Comparison of ENCODE assay signal across 11 cellular contexts in genomic region chr14:36773136-36773540, GRCh38.
DNase-seq lines count a peak whose midpoint lies in the region; ATAC-seq, FAIRE-seq and TF ChIP-seq lines count a peak whose summit lies in the region.
"Had no signal": no experiment of that assay in that cellular context is flagged by ENCODE, and none has a peak within 500 bp of the region (broad histone marks: within the 10 kb centered on the region; RNA-seq: fewer than 3 reads in every experiment).

No MANE protein-coding gene starts in this region.

- H3K4me2 ChIP-seq in osteoblast (ENCODE audit: insufficient read depth, low read length) = no peak overlapping the region

- 54 to 57% (median 55%) methylated on average over 3 of the region's 3 CpGs for WGBS in small intestine, 3 donors

- H3K4me1 ChIP-seq in SJCRH30 = peaks cover 12% of the 10 kb centered on the region
- H3K4me1 ChIP-seq in osteoblast (ENCODE audit: insufficient read depth, low read length) = no peaks in the 10 kb centered on the region
- no peaks in the 10 kb centered on the region for H3K4me1 ChIP-seq in small intestine (ENCODE audit: control insufficient read depth in 2 of 2, insufficient read depth in 1 of 2, low read depth in 1 of 2, low read length in 1 of 2)

- H3K27me3 ChIP-seq in SJCRH30 (no peaks in the 10 kb centered on the region), osteoblast (ENCODE audit: insufficient read depth, low read length) (no peaks in the 10 kb centered on the region), small intestine (ENCODE audit: control insufficient read depth in 2 of 2, insufficient read depth in 2 of 2, low read length in 2 of 2) (no peaks in the 10 kb centered on the region)
- no peaks in the 10 kb centered on the region for H3K27me3 ChIP-seq in CD4-positive, alpha-beta T cell (ENCODE audit: control insufficient read depth, insufficient read depth, low read length)

- H4K20me1 ChIP-seq in osteoblast (ENCODE audit: insufficient read depth, low read length) = no peaks in the 10 kb centered on the region

- no peak overlapping the region for H3K27ac Mint-ChIP-seq in Calu3 (ENCODE audit: unreplicated experiment)
- H3K27ac Mint-ChIP-seq in CD4-positive, alpha-beta T cell = no peak overlapping the region

- TF ChIP-seq CTCF in Calu3 (IDR thresholded peaks at IDR 0.05; ENCODE audit: unreplicated experiment) (no peak), osteoblast (IDR thresholded peaks at IDR 0.05; ENCODE audit: extremely low read depth, low read depth, low read length) (no peak)
- TF ChIP-seq CTCF in CD4-positive, alpha-beta T cell (IDR thresholded peaks at IDR 0.05) = no peak

- POLR2A ChIA-PET in CD4-positive, alpha-beta T cell (lab: Charles Lee) = no interaction called here

- H3K27me3 Mint-ChIP-seq in Calu3 (ENCODE audit: unreplicated experiment) = no peaks in the 10 kb centered on the region
- peaks cover 4% of the 10 kb centered on the region for H3K27me3 Mint-ChIP-seq in CD4-positive, alpha-beta T cell

- no peaks in the 10 kb centered on the region for H3K36me3 Mint-ChIP-seq in Calu3 (ENCODE audit: insufficient read depth, unreplicated experiment)
- no peaks in the 10 kb centered on the region for H3K36me3 Mint-ChIP-seq in CD4-positive, alpha-beta T cell (ENCODE audit: low read depth)

- H3K9me3 ChIP-seq in SJCRH30 (replicated peaks) (no peaks in the 10 kb centered on the region), osteoblast (ENCODE audit: low read depth, low read length) (no peaks in the 10 kb centered on the region), small intestine (ENCODE audit: control insufficient read depth, low read depth) (no peaks in the 10 kb centered on the region)
- H3K9me3 ChIP-seq in CD4-positive, alpha-beta T cell (ENCODE audit: control insufficient read depth, low read length) = no peaks in the 10 kb centered on the region

- DNase-seq in Calu3 (peak; percentile 10), SJCRH30 (peak; percentile 11 to 31), iPS-NIHi7 (ENCODE audit: extremely low spot score) (peak; percentile 62), osteoblast (ENCODE audit: insufficient read length, low spot score, missing footprints) (no peak), NCI-H1694 treated with DMSO at 0.1 percent for 48 hours (lab: John Stamatoyannopoulos, UW) (no peak), small intestine (no peak)
- peak; percentile 28 for DNase-seq in Jurkat, Clone E6-1 (ENCODE audit: low read depth, low spot score)
- no peak for DNase-seq in CD4-positive, alpha-beta T cell
- DNase-seq: occipital lobe, SIG-M5 had no signal

- CTCF ChIA-PET in Calu3 (lab: Charles Lee) = interaction anchor here (0.5 to 0.9 kb wide), 2 partner anchors 169 to 275 kb away, joined by 3 to 4 read pairs; no protein-coding TSS in a partner anchor
- CTCF ChIA-PET in CD4-positive, alpha-beta T cell (lab: Charles Lee) = no interaction called here

- no peak overlapping the region for H2AFZ ChIP-seq in osteoblast (ENCODE audit: low read length)

- no peak for FAIRE-seq in small intestine (lab: Jason Lieb, UNC)
- FAIRE-seq: frontal cortex had no signal

- no TSS peak for BruUV-seq in Calu3 (replicated peaks; lab: Mats Ljungman, UMichigan)

- H3K79me2 ChIP-seq in osteoblast (ENCODE audit: insufficient read depth, low read length) = no peaks in the 10 kb centered on the region

- peaks cover 6% of the 10 kb centered on the region for H3K4me1 Mint-ChIP-seq in Calu3 (ENCODE audit: low read depth, unreplicated experiment)
- H3K4me1 Mint-ChIP-seq in CD4-positive, alpha-beta T cell (ENCODE audit: low read depth) = no peaks in the 10 kb centered on the region

- no peak overlapping the region for H3K4me3 Mint-ChIP-seq in Calu3 (ENCODE audit: low read depth, unreplicated experiment)
- no peak overlapping the region for H3K4me3 Mint-ChIP-seq in CD4-positive, alpha-beta T cell

- no peaks in the 10 kb centered on the region for H3K9me3 Mint-ChIP-seq in Calu3 (ENCODE audit: low read depth, unreplicated experiment)
- peaks cover 6% of the 10 kb centered on the region for H3K9me3 Mint-ChIP-seq in CD4-positive, alpha-beta T cell

- intact Hi-C loops in Calu3 (cut with micrococcal nuclease; ENCODE audit: unreplicated experiment) = loop anchor here (5.0 to 10.0 kb wide), 2 partner anchors 116 to 172 kb away; no protein-coding TSS in a partner anchor
- intact Hi-C loops in CD4-positive, alpha-beta T cell (cut with DNase I, micrococcal nuclease) = no loop called here

- H3K27ac ChIP-seq in SJCRH30 (no peak overlapping the region), osteoblast (ENCODE audit: low read depth, low read length) (no peak overlapping the region), small intestine (ENCODE audit: low read depth in 1 of 2, low read length in 1 of 2) (no peak overlapping the region)
- no peak overlapping the region for H3K27ac ChIP-seq in CD4-positive, alpha-beta T cell (ENCODE audit: low read depth, low read length)

- no peak overlapping the region for H3K4me3 ChIP-seq in Jurkat, Clone E6-1 (ENCODE audit: low read length)
- H3K4me3 ChIP-seq in SJCRH30 (no peak overlapping the region), osteoblast (ENCODE audit: insufficient read depth, low read length) (no peak overlapping the region), small intestine (ENCODE audit: low read depth in 1 of 2, low read length in 2 of 2) (no peak overlapping the region)

- ATAC-seq in CD4-positive, alpha-beta T cell (ENCODE audit: poor library complexity) = no peak

- H3K36me3 ChIP-seq in SJCRH30 (no peaks in the 10 kb centered on the region), osteoblast (ENCODE audit: insufficient read depth, low read length) (no peaks in the 10 kb centered on the region), small intestine (ENCODE audit: control insufficient read depth in 2 of 2, insufficient read depth in 2 of 2, low read length in 2 of 2) (no peaks in the 10 kb centered on the region)

Comparison
In these comparisons a context has a peak if more than half of its experiments do, and no peak if none do; other contexts are left out.
1. DNase-seq: peak in Calu3 (single experiment), Jurkat, Clone E6-1 (single experiment), SJCRH30 (2 of 2) and iPS-NIHi7 (single experiment); none in CD4-positive, alpha-beta T cell (0 of 10), osteoblast (single experiment), NCI-H1694 treated with DMSO at 0.1 percent for 48 hours (single experiment) and small intestine (single experiment).